Comparison of ENCODE assay signal across 31 cellular contexts in the genomic region with DNA sequence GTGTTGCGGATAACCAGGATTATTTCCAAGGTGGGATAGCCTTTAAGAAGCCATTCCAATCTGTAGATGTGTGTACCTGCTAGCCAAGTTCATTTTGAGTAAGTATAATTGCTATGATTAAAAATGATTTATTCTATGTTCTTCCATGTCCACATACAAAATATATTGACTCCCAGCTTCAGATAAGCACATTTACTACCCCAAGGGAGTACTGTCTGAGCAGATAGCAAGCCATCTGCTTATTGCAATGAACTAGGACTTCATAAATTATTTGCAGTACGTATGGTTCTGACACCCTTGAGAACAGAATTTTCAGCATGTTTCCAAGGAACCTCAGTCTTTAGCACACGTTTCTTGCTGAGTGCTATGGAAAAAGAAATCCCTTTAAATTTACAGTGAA. TPM values are rescaled to one million over a fixed set of nuclear protein-coding genes. Genes with fewer than 3 reads are reported as not detected.
"Had no signal": no experiment of that assay in that cellular context is flagged by ENCODE, and none has a peak within 500 bp of the region (broad histone marks: within the 10 kb centered on the region; RNA-seq: fewer than 3 reads in every experiment).

No MANE protein-coding gene starts in this region.

- H3K4me1 ChIP-seq: colonic mucosa, esophagus squamous epithelium, left lung, neural progenitor cell, parathyroid adenoma, spleen, tibial nerve, upper lobe of left lung had no signal

- H2AFZ ChIP-seq: neural progenitor cell, parathyroid adenoma had no signal

- H3K9ac ChIP-seq: neural progenitor cell, parathyroid adenoma had no signal

- H3K36me3 ChIP-seq: colonic mucosa, neural progenitor cell had no signal

- DNase-seq: colonic mucosa; effector memory CD4-positive, alpha-beta T cell; esophagus squamous epithelium; head of caudate nucleus; left cardiac atrium; left lung; mesenchymal stem cell; mucosa of descending colon; naive B cell; right cardiac atrium; spleen; stimulated activated CD4-positive, alpha-beta T cell treated with anti-CD3 and anti-CD28 coated beads, Interleukin-4, amount 100 ng/mL, for 4 hours; stimulated activated naive CD8-positive, alpha-beta T cell treated with anti-CD3 and anti-CD28 coated beads, Interleukin-15, Interleukin-2, amounts not matched to agents 100 U/mL and 50 U/mL, for 24 hours; substantia nigra; upper lobe of left lung had no signal

- H3K4me2 ChIP-seq: neural progenitor cell had no signal

- H3K4me3 ChIP-seq: colonic mucosa, esophagus squamous epithelium, left lung, mucosa of descending colon, neural progenitor cell, skin epidermis, spleen, thoracic aorta, tibial nerve, upper lobe of left lung had no signal

- H3K9me3 ChIP-seq: colonic mucosa, esophagus squamous epithelium, left lung, mucosa of descending colon, spleen, thoracic aorta, tibial nerve, upper lobe of left lung had no signal

- H3K27me3 ChIP-seq: colonic mucosa, esophagus squamous epithelium, left lung, neural progenitor cell, spleen, tibial nerve, upper lobe of left lung had no signal

- H3K27ac ChIP-seq: colonic mucosa, esophagus squamous epithelium, left lung, neural progenitor cell, parathyroid adenoma, skin epidermis, spleen, thoracic aorta, tibial nerve, upper lobe of left lung had no signal

- FAIRE-seq: endometrium, urothelium cell line had no signal

- H3K79me2 ChIP-seq: parathyroid adenoma had no signal

RNA-seq across cellular contexts. Expression of gene ABCG5, which starts 28.2 kb away (rescaled TPM):
- total RNA-seq: chondrocyte; esophagus squamous epithelium; frontal cortex; kidney epithelial cell; left cardiac atrium; left lung; lower leg skin; lung microvascular endothelial cell; mesothelial cell of epicardium; natural killer cell treated with Interleukin-12 subunit alpha and Interleukin-12 subunit beta and Interleukin-15 and Interleukin-18, amount 100 ng/mL, for 72 hours; osteoblast; progenitor cell of endocrine pancreas; right cardiac atrium; thoracic aorta; tibial nerve had no signal
- polyA plus RNA-seq: right cardiac atrium had no signal

RNA-seq across cellular contexts. Expression of gene ABCG8, which starts 28.3 kb away (rescaled TPM):
- total RNA-seq: chondrocyte; esophagus squamous epithelium; kidney epithelial cell; left cardiac atrium; left lung; lower leg skin; lung microvascular endothelial cell; mesothelial cell of epicardium; natural killer cell treated with Interleukin-12 subunit alpha and Interleukin-12 subunit beta and Interleukin-15 and Interleukin-18, amount 100 ng/mL, for 72 hours; osteoblast; progenitor cell of endocrine pancreas; right cardiac atrium; thoracic aorta; tibial nerve had no signal
- polyA plus RNA-seq: right cardiac atrium had no signal
